In genomic region chrX:37755073-37755472, GRCh38 we compare ENCODE assay signal across 8 cellular contexts. TPM values are rescaled to one million over a fixed set of nuclear protein-coding genes. Genes with fewer than 3 reads are reported as not detected.
DNase-seq lines count a peak whose midpoint lies in the region; ATAC-seq and TF ChIP-seq lines count a peak whose summit lies in the region.

No MANE protein-coding gene starts in this region.

- intact Hi-C loops in OCI-LY7 (cut with micrococcal nuclease; ENCODE audit: unreplicated experiment): loop anchor here (1.0 kb wide), 2 partner anchors 32 to 63 kb away; no protein-coding TSS in a partner anchor

- H3K36me3 ChIP-seq in OCI-LY7 (ENCODE audit: insufficient read depth, low read length): no peaks in the 10 kb centered on the region; the same call in 1 of the 2 replicates
- no peaks in the 10 kb centered on the region for H3K36me3 ChIP-seq in MG63

- TF ChIP-seq CTCF in OCI-LY7 (conservative IDR thresholded peaks at IDR 0.05; ENCODE audit: low read length): no peak

- H2AFZ ChIP-seq in OCI-LY7 (ENCODE audit: low read length): peak overlapping the region; percentile 34; the same call in 1 of the 2 replicates

- H3K4me3 ChIP-seq in OCI-LY7 (ENCODE audit: low read depth, low read length, poor library complexity, severe bottlenecking) (peak overlapping the region; percentile 46), MG63 (no peak overlapping the region)

- no peaks in the 10 kb centered on the region for H3K79me2 ChIP-seq in OCI-LY7 (ENCODE audit: insufficient read depth, low read depth, low read length)

- CTCF ChIA-PET in OCI-LY7 (lab: Charles Lee; ENCODE audit: unreplicated experiment): interaction anchor here (1.0 to 1.6 kb wide), 3 partner anchors 9 to 69 kb away, joined by 4 to 7 read pairs (median 6); no protein-coding TSS in a partner anchor

- no peaks in the 10 kb centered on the region for H3K9me2 ChIP-seq in OCI-LY7 (ENCODE audit: insufficient read depth, low read length)

- BruUV-seq in OCI-LY7 (replicated peaks; lab: Mats Ljungman, UMichigan): no TSS peak

- H3K9me3 ChIP-seq in OCI-LY7 (ENCODE audit: low read length) (peaks cover 10% of the 10 kb centered on the region; the same call in 1 of the 2 replicates), MG63 (no peaks in the 10 kb centered on the region)

- peak; percentile 60 for DNase-seq in activated effector memory CD4-positive, alpha-beta T cell treated with anti-CD3 and anti-CD28 coated beads, Interleukin-2, amount 50 U/mL, for 16 hours
- DNase-seq in activated effector memory CD4-positive, alpha-beta T cell treated with Interleukin-2 at 50 U/mL for 16 hours: no peak
- DNase-seq in OCI-LY7 (ENCODE audit: low spot score) (peak; percentile 86), putamen (ENCODE audit: low spot score) (peak; percentile 2), NCI-H2171 treated with DMSO at 0.1 percent for 48 hours (lab: John Stamatoyannopoulos, UW) (no peak), DMS 273 treated with DMSO at 0.1 percent for 48 hours (lab: John Stamatoyannopoulos, UW) (no peak), MG63 (no peak)

- peaks cover 74% of the 10 kb centered on the region for H3K4me1 ChIP-seq in OCI-LY7 (ENCODE audit: insufficient read depth, low read length, poor library complexity, severe bottlenecking)

- POLR2A ChIA-PET in OCI-LY7 (lab: Charles Lee): interaction anchor here (0.8 to 7.1 kb wide), 7 partner anchors 9 to 69 kb away, joined by 3 to 85 read pairs (median 3); partner anchors contain the start of gene CYBB

- no peaks in the 10 kb centered on the region for H4K20me1 ChIP-seq in OCI-LY7 (ENCODE audit: insufficient read depth, low read length)

- H3K27ac ChIP-seq in OCI-LY7 (ENCODE audit: low read depth, low read length, poor library complexity, severe bottlenecking): peak overlapping the region; percentile 100

- ATAC-seq in HG02938 (IDR thresholded peaks at IDR 0.05; ENCODE audit: unreplicated experiment): peak; percentile 94

- H3K4me2 ChIP-seq in OCI-LY7 (ENCODE audit: low read length): peak overlapping the region; percentile 80

- H3K27me3 ChIP-seq in MG63: no peaks in the 10 kb centered on the region

RNA-seq across cellular contexts. Expression of gene CYBB, which starts 24.8 kb away (rescaled TPM):
- 23.8 and 25.4 TPM in 2 replicates for total RNA-seq in OCI-LY7 (2014; rRNA removed; shearing (Covaris generic))
- 29.8 and 38.3 TPM in 2 replicates for total RNA-seq in OCI-LY7 (2022)
- total RNA-seq in MG63 (2014; rRNA removed; shearing (Covaris generic); ENCODE audit: low replicate concordance): 0.20 TPM in 1 of 2 replicates, not detected in the other

Comparison
In these comparisons a context has a peak if more than half of its experiments do, and no peak if none do; other contexts are left out.
1. DNase-seq: peak in activated effector memory CD4-positive, alpha-beta T cell treated with anti-CD3 and anti-CD28 coated beads, Interleukin-2, amount 50 U/mL, for 16 hours (single experiment), OCI-LY7 (single experiment) and putamen (single experiment); none in activated effector memory CD4-positive, alpha-beta T cell treated with Interleukin-2 at 50 U/mL for 16 hours (single experiment), NCI-H2171 treated with DMSO at 0.1 percent for 48 hours (single experiment), DMS 273 treated with DMSO at 0.1 percent for 48 hours (single experiment) and MG63 (single experiment).
2. RNA of gene CYBB, which starts 24.8 kb away (total RNA-seq): 23.8 to 38.3 TPM in OCI-LY7; 0.20 TPM in MG63; every median in the first group is over 10 times any median in the second.